In the genomic region with DNA sequence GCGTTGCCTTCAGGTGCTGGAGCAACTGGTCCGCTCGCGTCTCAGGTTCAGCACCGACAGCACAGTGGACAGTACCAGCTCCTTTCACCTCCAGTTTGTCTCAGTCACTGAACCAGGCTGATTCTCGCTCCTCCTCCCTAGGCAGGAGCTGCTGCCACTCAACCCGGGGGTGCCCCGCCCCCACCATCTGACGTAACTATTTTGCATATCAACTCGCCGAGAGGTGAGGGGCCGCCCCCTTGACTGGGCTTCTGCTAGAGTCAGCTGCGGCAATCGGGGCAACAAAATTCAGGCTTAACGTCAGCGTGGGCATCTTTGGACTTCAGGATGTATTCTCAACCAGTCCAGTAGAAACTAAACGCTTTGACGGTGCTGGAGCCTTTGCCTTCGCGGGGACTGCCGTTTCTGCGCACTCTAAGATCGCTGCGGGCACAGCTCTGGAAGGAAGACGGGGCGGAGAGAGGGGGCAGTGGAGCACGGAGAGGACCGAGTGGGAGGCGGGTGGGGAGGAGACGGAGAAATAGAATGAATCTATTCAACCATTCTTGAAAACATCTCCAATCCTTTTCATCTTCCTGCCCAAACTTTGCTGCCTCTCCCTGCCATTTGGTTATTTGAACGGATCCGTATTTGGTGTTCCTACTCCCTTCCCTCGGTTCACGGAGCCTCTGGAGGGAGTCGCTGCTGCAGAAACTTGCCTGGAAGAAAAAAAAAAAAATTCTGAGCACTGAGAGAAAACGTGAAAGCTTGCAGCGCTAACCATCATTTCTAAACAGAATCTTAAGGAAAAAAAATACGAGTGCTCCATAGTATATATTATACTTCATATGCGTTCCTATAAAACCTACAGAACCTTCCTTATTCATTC, we compare ENCODE assay signal across 8 cellular contexts. TPM values are rescaled to one million over a fixed set of nuclear protein-coding genes. Genes with fewer than 3 reads are reported as not detected.
DNase-seq lines count a peak whose midpoint lies in the region; ATAC-seq and TF ChIP-seq lines count a peak whose summit lies in the region.

FSTL5 (minus strand) TSS at position 109 of the 868 bp plus-strand sequence. CDS start 52,604 bp downstream, outside the sequence.

- H3K4me1 Mint-ChIP-seq in immature natural killer cell = no peaks in the 10 kb centered on the region

- no peak within 1 kb of the TSS for H3K27ac ChIP-seq in right lobe of liver

- no peaks in the 10 kb centered on the region for H3K9me3 ChIP-seq in right lobe of liver

- H3K27me3 Mint-ChIP-seq in immature natural killer cell (ENCODE audit: low read depth in 3 of 3) = no peaks in the 10 kb centered on the region

- no peaks in the 10 kb centered on the region for H3K36me3 Mint-ChIP-seq in immature natural killer cell

- intact Hi-C loops in right lobe of liver (cut with DNase I) = no loop called here

- H3K4me3 Mint-ChIP-seq in immature natural killer cell = no peak within 1 kb of the TSS

- TF ChIP-seq POLR2A in right lobe of liver (IDR thresholded peaks at IDR 0.05) = no peak

- peaks cover 0 to 16% (median 6%) of the 10 kb centered on the region in 6 donors for H3K9me3 Mint-ChIP-seq in immature natural killer cell

- 6% methylated on average over 35 of the region's 39 CpGs for WGBS in right lobe of liver (ENCODE audit: insufficient coverage, low coverage, low lambda C conversion rate, missing lambda C conversion rate)

- H3K4me3 ChIP-seq in right lobe of liver = no peak within 1 kb of the TSS

- TF ChIP-seq CTCF in right lobe of liver (IDR thresholded peaks at IDR 0.05) = no peak

- H3K36me3 ChIP-seq in right lobe of liver = no peaks in the 10 kb centered on the region

- H3K4me1 ChIP-seq in right lobe of liver = no peaks in the 10 kb centered on the region

- H3K27ac Mint-ChIP-seq in immature natural killer cell = no peak within 1 kb of the TSS

- DNase-seq in Daoy (ENCODE audit: low read depth) = peak; percentile 59
- DNase-seq in HUDEP-2 (lab: John Stamatoyannopoulos, UW; ENCODE audit: unreplicated experiment in 76 of 76) = peak in 52 of 76 experiments; percentile 2 to 78 (median 48)
- peak; percentile 58 for DNase-seq in T1000 (lab: John Stamatoyannopoulos, UW)
- DNase-seq in dedifferentiated amniotic fluid mesenchymal stem cell (ENCODE audit: extremely low spot score) = peak; percentile 26
- DNase-seq in right lobe of liver = peak; percentile 26 to 47 (median 39)
- DNase-seq in stimulated activated CD4-positive, alpha-beta T cell treated with anti-CD3 and anti-CD28 coated beads, Interleukin-4, amount 100 ng/mL, for 1 hour = peak; percentile 26
- no peak for DNase-seq in immature natural killer cell

- ATAC-seq in GM21515 (IDR thresholded peaks at IDR 0.05; ENCODE audit: unreplicated experiment) (peak; percentile 77), right lobe of liver (peak; percentile 52 to 66 (median 58))

- peaks cover 0 to 16% of the 10 kb centered on the region in 2 donors for H3K27me3 ChIP-seq in right lobe of liver

RNA-seq across cellular contexts. Expression of gene FSTL5, which starts in this region (rescaled TPM):
- 0.06 TPM in 1 of 2 replicates, not detected in the other for total RNA-seq in Daoy (2014; rRNA removed; shearing (Covaris generic))
- under 1 TPM in 2 of 6 experiments, not detected in 4; 0.12 to 0.95 TPM for total RNA-seq in right lobe of liver
- polyA plus RNA-seq in immature natural killer cell = not detected

Comparison
In these comparisons a context has a peak if more than half of its experiments do, and no peak if none do; other contexts are left out.
1. Peak in DNase-seq in Daoy; RNA of the gene not detected or under 1 TPM.
2. Peak in DNase-seq and ATAC-seq in right lobe of liver; RNA of the gene not detected or under 1 TPM.
3. DNase-seq: peak in HUDEP-2 (52 of 76), T1000 (single experiment), dedifferentiated amniotic fluid mesenchymal stem cell (single experiment) and stimulated activated CD4-positive, alpha-beta T cell treated with anti-CD3 and anti-CD28 coated beads, Interleukin-4, amount 100 ng/mL, for 1 hour (single experiment); none in immature natural killer cell (0 of 3).